Comparison of ENCODE assay signal across 3 cellular contexts in the genomic region with DNA sequence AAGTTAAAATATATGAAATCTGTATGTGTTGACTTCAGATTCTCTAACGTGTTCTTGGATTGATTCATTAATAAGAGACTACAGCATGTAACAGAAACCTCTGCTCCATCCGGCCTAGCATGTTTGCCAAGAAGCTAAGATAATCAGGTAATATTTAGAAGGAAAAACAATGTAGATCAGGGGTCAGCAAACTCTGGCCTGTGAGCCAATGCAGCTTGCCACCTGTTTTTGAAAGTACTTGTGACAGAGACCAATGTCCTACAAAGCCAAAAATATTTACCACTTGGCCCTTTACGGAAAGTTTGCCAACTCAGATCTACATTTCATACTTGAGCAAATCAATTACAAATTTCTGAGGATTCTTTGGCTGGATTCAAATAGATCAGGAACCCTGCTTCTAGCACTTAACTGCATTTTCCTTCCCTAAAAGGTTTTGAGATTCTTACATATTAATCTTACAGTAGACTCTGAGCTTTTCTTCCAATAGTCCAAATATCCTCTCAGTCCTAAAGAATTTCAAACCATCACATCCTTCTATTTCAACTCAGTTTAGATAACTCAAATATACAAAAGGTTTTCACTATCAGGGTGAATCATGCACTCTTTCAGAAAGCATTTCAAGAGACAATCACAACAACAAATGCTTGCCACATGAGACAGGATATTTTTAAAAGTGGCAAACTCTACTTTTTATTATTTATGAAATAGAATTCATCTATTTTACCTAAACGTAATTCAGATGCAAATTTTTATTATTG.
TF ChIP-seq lines count a peak whose summit lies in the region.

No MANE protein-coding gene starts in this region.

TF ChIP-seq in liver, 16 proteins besides CTCF, POLR2A, EP300 and RAD21:
- no peak for TF ChIP-seq SP1 (IDR thresholded peaks at IDR 0.05)
- peak; percentile 33 to 65 for TF ChIP-seq RXRA (IDR thresholded peaks at IDR 0.05)
- TF ChIP-seq HNF4A (conservative IDR thresholded peaks at IDR 0.05): peak; percentile 66
TF ChIP-seq in liver: peak in this region for 2.

TF ChIP-seq in HepG2, 621 proteins besides CTCF, POLR2A, EP300 and RAD21:
- TF ChIP-seq BRD4 (CRISPR knock-in tag; IDR thresholded peaks at IDR 0.05): no peak
- TF ChIP-seq ZIK1 (CRISPR knock-in tag; IDR thresholded peaks at IDR 0.05; ENCODE audit: borderline replicate concordance, low read depth): no peak
- no peak for TF ChIP-seq DZIP1 (CRISPR knock-in tag; IDR thresholded peaks at IDR 0.05)
- no peak for TF ChIP-seq SNRNP70 (IDR thresholded peaks at IDR 0.05; ENCODE audit: low read depth, low read length)
- no peak for TF ChIP-seq DBP (CRISPR knock-in tag; IDR thresholded peaks at IDR 0.05; ENCODE audit: not compliant biosample characterization)
- TF ChIP-seq ZNF354B (CRISPR knock-in tag; IDR thresholded peaks at IDR 0.05): no peak
- no peak for TF ChIP-seq TFDP1 (CRISPR knock-in tag; IDR thresholded peaks at IDR 0.05; ENCODE audit: borderline replicate concordance)
- TF ChIP-seq, protein P1, sequence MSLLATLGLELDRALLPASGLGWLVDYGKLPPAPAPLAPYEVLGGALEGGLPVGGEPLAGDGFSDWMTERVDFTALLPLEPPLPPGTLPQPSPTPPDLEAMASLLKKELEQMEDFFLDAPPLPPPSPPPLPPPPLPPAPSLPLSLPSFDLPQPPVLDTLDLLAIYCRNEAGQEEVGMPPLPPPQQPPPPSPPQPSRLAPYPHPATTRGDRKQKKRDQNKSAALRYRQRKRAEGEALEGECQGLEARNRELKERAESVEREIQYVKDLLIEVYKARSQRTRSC (CRISPR knock-in tag; IDR thresholded peaks at IDR 0.05; ENCODE audit: low read depth): no peak
- no peak for TF ChIP-seq ZBTB38 (CRISPR knock-in tag; IDR thresholded peaks at IDR 0.05)
- TF ChIP-seq MTF2 (CRISPR knock-in tag; IDR thresholded peaks at IDR 0.05; ENCODE audit: borderline replicate concordance): no peak
- no peak for TF ChIP-seq SP140L (CRISPR knock-in tag; IDR thresholded peaks at IDR 0.05; ENCODE audit: borderline replicate concordance)
- TF ChIP-seq MAFK (conservative IDR thresholded peaks at IDR 0.05 in 1 of 2, IDR thresholded peaks at IDR 0.05 in 1 of 2; ENCODE audit: low read length in 2 of 2): no peak
- no peak for TF ChIP-seq ZNF83 (CRISPR knock-in tag; IDR thresholded peaks at IDR 0.05; ENCODE audit: borderline replicate concordance)
- TF ChIP-seq, protein P2, sequence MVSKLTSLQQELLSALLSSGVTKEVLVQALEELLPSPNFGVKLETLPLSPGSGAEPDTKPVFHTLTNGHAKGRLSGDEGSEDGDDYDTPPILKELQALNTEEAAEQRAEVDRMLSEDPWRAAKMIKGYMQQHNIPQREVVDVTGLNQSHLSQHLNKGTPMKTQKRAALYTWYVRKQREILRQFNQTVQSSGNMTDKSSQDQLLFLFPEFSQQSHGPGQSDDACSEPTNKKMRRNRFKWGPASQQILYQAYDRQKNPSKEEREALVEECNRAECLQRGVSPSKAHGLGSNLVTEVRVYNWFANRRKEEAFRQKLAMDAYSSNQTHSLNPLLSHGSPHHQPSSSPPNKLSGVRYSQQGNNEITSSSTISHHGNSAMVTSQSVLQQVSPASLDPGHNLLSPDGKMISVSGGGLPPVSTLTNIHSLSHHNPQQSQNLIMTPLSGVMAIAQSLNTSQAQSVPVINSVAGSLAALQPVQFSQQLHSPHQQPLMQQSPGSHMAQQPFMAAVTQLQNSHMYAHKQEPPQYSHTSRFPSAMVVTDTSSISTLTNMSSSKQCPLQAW (CRISPR knock-in tag; IDR thresholded peaks at IDR 0.05): no peak
- TF ChIP-seq ZNF790 (CRISPR knock-in tag; IDR thresholded peaks at IDR 0.05; ENCODE audit: borderline replicate concordance): no peak
- no peak for TF ChIP-seq ZNF572 (CRISPR knock-in tag; IDR thresholded peaks at IDR 0.05)

TF ChIP-seq in WTC11, 78 proteins besides CTCF, POLR2A, EP300 and RAD21:
- TF ChIP-seq ZNF532 (CRISPR knock-in tag; IDR thresholded peaks at IDR 0.05; ENCODE audit: borderline replicate concordance) (no peak), ZNF121 (CRISPR knock-in tag; IDR thresholded peaks at IDR 0.05) (0 out of 2 replicates have a peak, but pooled peaks have one; percentile 3)
